ENCODE assay signal across 14 cellular contexts in genomic region chr22:30664798-30665197, GRCh38. TPM values are rescaled to one million over a fixed set of nuclear protein-coding genes. Genes with fewer than 3 reads are reported as not detected.
DNase-seq lines count a peak whose midpoint lies in the region; ATAC-seq and TF ChIP-seq lines count a peak whose summit lies in the region.
"Had no signal": no experiment of that assay in that cellular context is flagged by ENCODE, and none has a peak within 500 bp of the region (broad histone marks: within the 10 kb centered on the region; RNA-seq: fewer than 3 reads in every experiment).

No MANE protein-coding gene starts in this region.

- peak overlapping the region; percentile 47 for H3K4me3 Mint-ChIP-seq in neural crest cell
- H3K4me3 Mint-ChIP-seq: CD8-positive, alpha-beta T cell; HFFc6 had no signal

- H3K36me3 Mint-ChIP-seq in neural crest cell (ENCODE audit: low read depth): peaks cover under 1% of the 10 kb centered on the region

- no peaks in the 10 kb centered on the region for H3K9me3 Mint-ChIP-seq in neural crest cell
- H3K9me3 Mint-ChIP-seq: CD8-positive, alpha-beta T cell; HFFc6 had no signal

- H3K36me3 ChIP-seq in colonic mucosa (no peaks in the 10 kb centered on the region), lower lobe of right lung (peaks cover 30% of the 10 kb centered on the region)
- H3K36me3 ChIP-seq: HAP-1 had no signal

- TF ChIP-seq CTCF in colonic mucosa (IDR thresholded peaks at IDR 0.05) (no peak), lower lobe of right lung (IDR thresholded peaks at IDR 0.05) (no peak), neural crest cell (conservative IDR thresholded peaks at IDR 0.05) (no peak), foreskin keratinocyte (conservative IDR thresholded peaks at IDR 0.05) (no peak)

- H3K4me3 ChIP-seq in colonic mucosa: no peak overlapping the region
- H3K4me3 ChIP-seq in lower lobe of right lung: no peak overlapping the region
- H3K4me3 ChIP-seq: GM23248, HAP-1 had no signal

- no peaks in the 10 kb centered on the region for H3K4me1 ChIP-seq in colonic mucosa
- peaks cover 18% of the 10 kb centered on the region for H3K4me1 ChIP-seq in lower lobe of right lung
- no peaks in the 10 kb centered on the region for H3K4me1 ChIP-seq in foreskin keratinocyte

- no peak overlapping the region for H3K27ac Mint-ChIP-seq in neural crest cell (ENCODE audit: unreplicated experiment)
- H3K27ac Mint-ChIP-seq: CD8-positive, alpha-beta T cell; HFFc6 had no signal

- ATAC-seq in lower lobe of right lung: no peak
- ATAC-seq in left lobe of liver: no peak
- ATAC-seq in foreskin keratinocyte: no peak
- ATAC-seq: CD8-positive, alpha-beta T cell had no signal

- intact Hi-C loops in colonic mucosa (cut with DNase I): no loop called here
- intact Hi-C loops in lower lobe of right lung (cut with DNase I): no loop called here

- H3K27me3 ChIP-seq in colonic mucosa (no peaks in the 10 kb centered on the region), lower lobe of right lung (ENCODE audit: low read depth) (no peaks in the 10 kb centered on the region), foreskin keratinocyte (no peaks in the 10 kb centered on the region)

- H3K9me3 ChIP-seq in colonic mucosa (no peaks in the 10 kb centered on the region), lower lobe of right lung (no peaks in the 10 kb centered on the region)
- H3K9me3 ChIP-seq: Caco-2, HAP-1 had no signal

- peaks cover 20% of the 10 kb centered on the region for H3K27me3 Mint-ChIP-seq in neural crest cell (ENCODE audit: low read depth)

- peaks cover 19% of the 10 kb centered on the region for H3K4me1 Mint-ChIP-seq in neural crest cell

- H3K27ac ChIP-seq in colonic mucosa (no peak overlapping the region), lower lobe of right lung (peak overlapping the region; percentile 24), foreskin keratinocyte (no peak overlapping the region)
- H3K27ac ChIP-seq: GM23248 had no signal

- DNase-seq in colonic mucosa (peak; percentile 35), lower lobe of right lung (no peak), neural crest cell (ENCODE audit: low read depth, low spot score) (no peak), left lobe of liver (ENCODE audit: low spot score) (no peak), foreskin keratinocyte (no peak)
- DNase-seq in activated CD8-positive, alpha-beta memory T cell treated with anti-CD3 and anti-CD28 coated beads, Interleukin-2, amount 50 U/mL, for 48 hours: no peak
- DNase-seq: C1 segment of cervical spinal cord; Caco-2; CD8-positive, alpha-beta T cell; DMS153; DND-41; GM23248; HFFc6 had no signal

- H3K9ac ChIP-seq in colonic mucosa (ENCODE audit: low read depth in 2 of 2, low read length in 2 of 2): peak overlapping the region in 1 of 2 donors; percentile 12
- H3K9ac ChIP-seq: GM23248 had no signal

RNA-seq across cellular contexts. Expression of gene DUSP18, which starts 2.9 kb away (rescaled TPM):
- total RNA-seq in colonic mucosa (10 to 100 TPM; 15.2 to 17.1 TPM), lower lobe of right lung (21.5 TPM), neural crest cell (7.8 and 8.1 TPM in 2 replicates), left lobe of liver (0.70 TPM), foreskin keratinocyte (8.2 and 9.2 TPM in 2 replicates)
- polyA plus RNA-seq in foreskin keratinocyte: 2.8 and 2.9 TPM in 2 replicates

RNA-seq across cellular contexts. Expression of gene SLC35E4, which starts 29.2 kb away (rescaled TPM):
- total RNA-seq in colonic mucosa (1 to 10 TPM; 5.7 to 7.0 TPM), lower lobe of right lung (3.1 TPM), neural crest cell (4.4 and 4.5 TPM in 2 replicates), left lobe of liver (0.33 TPM), foreskin keratinocyte (4.4 and 5.6 TPM in 2 replicates)
- 4.3 TPM in 2 replicates for polyA plus RNA-seq in foreskin keratinocyte

RNA-seq across cellular contexts. Expression of gene OSBP2, which starts 29.9 kb away (rescaled TPM):
- total RNA-seq in colonic mucosa (1 to 10 TPM; 3.2 to 4.3 TPM), lower lobe of right lung (3.1 TPM), neural crest cell (2.8 TPM in 2 replicates), left lobe of liver (0.63 TPM), foreskin keratinocyte (2.0 and 2.4 TPM in 2 replicates)
- 1.0 and 1.2 TPM in 2 replicates for polyA plus RNA-seq in foreskin keratinocyte

RNA-seq across cellular contexts. Expression of gene TCN2, which starts 57.8 kb away (rescaled TPM):
- total RNA-seq in colonic mucosa (10 to 100 TPM in 1 of 2 donors, 1 to 10 TPM in 1; 9.3 to 27.0 TPM), lower lobe of right lung (44.2 TPM), neural crest cell (16.2 and 17.4 TPM in 2 replicates), left lobe of liver (12.3 TPM), foreskin keratinocyte (1.4 and 1.8 TPM in 2 replicates)
- polyA plus RNA-seq in foreskin keratinocyte: 1.6 and 1.9 TPM in 2 replicates
